In the genomic region with DNA sequence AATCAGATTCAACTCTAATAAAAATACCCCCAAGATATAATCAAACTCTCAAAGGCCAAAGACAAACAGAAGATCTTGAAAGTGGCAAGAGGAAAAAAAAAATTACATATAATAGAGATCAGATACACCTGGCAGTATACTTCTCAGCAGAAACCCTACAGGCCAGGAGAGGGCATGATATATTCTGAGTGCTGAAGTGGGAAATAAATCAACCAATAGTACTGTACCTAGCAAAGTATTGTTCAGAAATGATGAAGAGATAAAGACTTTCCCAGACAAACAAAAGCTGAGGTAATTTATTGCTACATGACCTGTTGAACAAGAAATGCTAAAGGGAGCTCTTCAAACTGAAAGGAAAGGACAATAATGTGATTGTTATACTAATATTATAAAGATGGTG, we compare ENCODE assay signal across 15 cellular contexts.
A peak's percentile ranks its signal among the peaks of the same experiment; 100 is the strongest.
DNase-seq lines count a peak whose midpoint lies in the region; ATAC-seq and TF ChIP-seq lines count a peak whose summit lies in the region.
"Had no signal": no experiment of that assay in that cellular context is flagged by ENCODE, and none has a peak within 500 bp of the region (broad histone marks: within the 10 kb centered on the region; RNA-seq: fewer than 3 reads in every experiment).

No MANE protein-coding gene starts in this region.

- H3K56ac ChIP-seq in mesendoderm (ENCODE audit: low read length), result no peak overlapping the region

- peak; percentile 61 for TF ChIP-seq CTCF in C4-2B (conservative IDR thresholded peaks at IDR 0.05)
- peak; percentile 33 for TF ChIP-seq CTCF in LNCaP clone FGC (IDR thresholded peaks at IDR 0.05; ENCODE audit: control insufficient read depth, extremely low read depth, insufficient read depth)

- H2BK15ac ChIP-seq in mesendoderm (replicated peaks; ENCODE audit: low read depth), result no peak overlapping the region

- peak; percentile 6 for DNase-seq in DMS53 treated with DMSO at 0.1 percent for 48 hours (lab: John Stamatoyannopoulos, UW; ENCODE audit: unreplicated experiment)
- DNase-seq in LNCaP clone FGC (ENCODE audit: low read depth), result peak; percentile 90
- no peak for DNase-seq in hippocampal formation (lab: John Stamatoyannopoulos, UW)
- DNase-seq in mesendoderm, result no peak
- DNase-seq: AML-193; CD4-positive, alpha-beta memory T cell; DMS153; DND-41; EL had no signal

- no peaks in the 10 kb centered on the region for H3K4me1 ChIP-seq in mesendoderm (ENCODE audit: control insufficient read depth, low read depth, low read length)
- H3K4me1 ChIP-seq: A549, HAP-1 had no signal

- no peak overlapping the region for H2BK5ac ChIP-seq in mesendoderm (ENCODE audit: low read length)

- no peaks in the 10 kb centered on the region for H3K36me3 ChIP-seq in mesendoderm (ENCODE audit: control insufficient read depth, insufficient read depth, low read length)
- H3K36me3 ChIP-seq: HAP-1 had no signal

- no peak overlapping the region for H3K18ac ChIP-seq in mesendoderm (ENCODE audit: low read length)

- no peak overlapping the region for H4K8ac ChIP-seq in mesendoderm (ENCODE audit: low read depth, low read length)

- H3K23ac ChIP-seq in mesendoderm (ENCODE audit: low read length), result no peak overlapping the region

- H3K27me3 ChIP-seq in mesendoderm (ENCODE audit: insufficient read depth, low read length, poor library complexity), result no peaks in the 10 kb centered on the region

- H3K27ac ChIP-seq in C4-2B (no peak overlapping the region), mesendoderm (ENCODE audit: low read depth, low read length) (no peak overlapping the region)
- H3K27ac ChIP-seq: A549 had no signal

- no peak overlapping the region for H2AK5ac ChIP-seq in mesendoderm (ENCODE audit: low read length)

- H3K79me1 ChIP-seq in mesendoderm (ENCODE audit: low read length), result no peaks in the 10 kb centered on the region

- no peak overlapping the region for H3K9ac ChIP-seq in mesendoderm (ENCODE audit: low read length)

- H2BK120ac ChIP-seq in mesendoderm (ENCODE audit: low read depth, low read length), result no peak overlapping the region

- H4K5ac ChIP-seq in mesendoderm (ENCODE audit: low read length), result no peak overlapping the region

- no peaks in the 10 kb centered on the region for H3K79me2 ChIP-seq in mesendoderm (ENCODE audit: control insufficient read depth, insufficient read depth, low read length)

- no peak overlapping the region for H3K4ac ChIP-seq in mesendoderm (ENCODE audit: low read depth, low read length)

- H3K4me2 ChIP-seq in mesendoderm (ENCODE audit: low read length), result no peak overlapping the region
- H3K4me2 ChIP-seq: A549 had no signal

- ATAC-seq in esophagus mucosa (peak; percentile 77), GM18907 (IDR thresholded peaks at IDR 0.05; ENCODE audit: unreplicated experiment) (no peak)
- ATAC-seq: A549, GM12878 had no signal

- H3K4me3 ChIP-seq in LNCaP clone FGC (ENCODE audit: low read depth, low read length) (no peak overlapping the region), mesendoderm (ENCODE audit: low read length) (no peak overlapping the region)
- H3K4me3 ChIP-seq: A549, GM12878, HAP-1 had no signal

Comparison
In these comparisons a context has a peak if more than half of its experiments do, and no peak if none do; other contexts are left out.
1. DNase-seq: peak in DMS53 treated with DMSO at 0.1 percent for 48 hours (single experiment) and LNCaP clone FGC (single experiment); none in hippocampal formation (0 of 2) and mesendoderm (single experiment).